1 cellular context compared by ENCODE assay signal in genomic region chr12:110048242-110049027, GRCh38.
TF ChIP-seq lines count a peak whose summit lies in the region.

A gene with protein sequence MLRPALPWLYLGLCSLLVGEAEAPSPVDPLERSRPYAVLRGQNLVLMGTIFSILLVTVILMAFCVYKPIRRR (minus strand): TSS chr12:110048522. CDS start chr12:110048495, 27 bp downstream.

TF ChIP-seq in HCT116, 20 proteins besides CTCF, POLR2A, EP300 and RAD21 (continued from another document):
- no peak for TF ChIP-seq REST (IDR thresholded peaks at IDR 0.05; ENCODE audit: low read depth)
- TF ChIP-seq MAX (IDR thresholded peaks at IDR 0.05), result peak; percentile 87
- peak; percentile 70; the same call in 1 of the 2 replicates for TF ChIP-seq ELF1 (IDR thresholded peaks at IDR 0.05; ENCODE audit: borderline replicate concordance, low read depth)
- TF ChIP-seq POLR2AphosphoS5 (IDR thresholded peaks at IDR 0.05; ENCODE audit: low read depth, low read length), result peak; percentile 94
- TF ChIP-seq TCF7L2 (IDR thresholded peaks at IDR 0.05; ENCODE audit: borderline replicate concordance, extremely low read depth, insufficient read depth, insufficient read length), result peak; percentile 38
- TF ChIP-seq CEBPB (IDR thresholded peaks at IDR 0.05; ENCODE audit: low read depth), result 0 out of 2 replicates have a peak, but pooled peaks have one; percentile 13
- TF ChIP-seq YY1 (IDR thresholded peaks at IDR 0.05; ENCODE audit: extremely low read depth, insufficient replicate concordance, low read depth, low read length), result peak; percentile 80
